13 cellular contexts compared by ENCODE assay signal in the genomic region with DNA sequence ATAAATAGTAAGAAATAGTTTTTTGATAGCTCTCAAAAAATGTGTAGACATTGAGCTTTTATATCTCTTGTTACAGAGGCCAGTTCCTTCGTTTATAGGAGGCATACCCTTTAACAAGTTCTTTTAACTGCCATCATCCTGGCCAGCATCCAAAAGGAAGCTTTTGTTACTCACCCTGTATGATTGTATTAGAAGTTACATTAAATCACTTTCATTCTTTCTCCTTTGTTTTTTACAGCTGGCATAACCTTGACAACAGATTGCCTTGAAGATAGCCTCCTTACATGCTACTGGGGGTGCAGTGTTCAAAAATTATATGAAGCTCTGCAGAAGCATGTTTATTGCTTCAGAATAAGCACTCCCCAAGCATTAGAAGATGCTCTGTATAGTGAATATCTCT.
DNase-seq lines count a peak whose midpoint lies in the region; ATAC-seq, FAIRE-seq and TF ChIP-seq lines count a peak whose summit lies in the region.
"Had no signal": no experiment of that assay in that cellular context is flagged by ENCODE, and none has a peak within 500 bp of the region (broad histone marks: within the 10 kb centered on the region; RNA-seq: fewer than 3 reads in every experiment).

No MANE protein-coding gene starts in this region.

- peaks cover 3% of the 10 kb centered on the region for H3K4me1 ChIP-seq in RWPE2 (ENCODE audit: insufficient read depth, poor library complexity, severe bottlenecking)
- H3K4me1 ChIP-seq: pancreas, tibial nerve had no signal

- in situ Hi-C loops in GM13977 (cut with MboI; ENCODE audit: low pct_unique_long_range_greater_than_20kb, low sequenced_read_pairs, unreplicated experiment): no loop called here

- intact Hi-C loops in posterior cingulate gyrus (cut with DNase I): no loop called here

- no peaks in the 10 kb centered on the region for H3K9me3 ChIP-seq in RWPE2 (ENCODE audit: severe bottlenecking)
- H3K9me3 ChIP-seq: esophagus muscularis mucosa, pancreas, tibial nerve had no signal

- peak; percentile 63 for FAIRE-seq in urothelium cell line (lab: Jason Lieb, UNC)

- H3K27ac ChIP-seq in RWPE2 (ENCODE audit: poor library complexity, severe bottlenecking): no peak overlapping the region
- H3K27ac ChIP-seq: esophagus muscularis mucosa, pancreas, tibial nerve had no signal

- no peak overlapping the region for H3K4me3 ChIP-seq in RWPE2 (ENCODE audit: severe bottlenecking)
- no peak overlapping the region for H3K4me3 ChIP-seq in fibroblast of pulmonary artery (replicated peaks; ENCODE audit: low read depth, low read length)
- H3K4me3 ChIP-seq: esophagus muscularis mucosa, pancreas, tibial nerve had no signal

- ATAC-seq in RWPE2 (ENCODE audit: low read depth) (peak; percentile 72), GM18873 (IDR thresholded peaks at IDR 0.05; ENCODE audit: low FRiP score, unreplicated experiment) (no peak)
- ATAC-seq: pancreas had no signal

- peaks cover 15% of the 10 kb centered on the region for H3K36me3 ChIP-seq in RWPE2 (ENCODE audit: low read depth)
- H3K36me3 ChIP-seq: pancreas had no signal

- no peak for TF ChIP-seq CTCF in RWPE2 (IDR thresholded peaks at IDR 0.05; ENCODE audit: poor library complexity, severe bottlenecking)
- TF ChIP-seq CTCF in fibroblast of pulmonary artery (IDR thresholded peaks at IDR 0.05; ENCODE audit: low read length, missing control alignments): no peak
- no peak for TF ChIP-seq CTCF in GM13977 (IDR thresholded peaks at IDR 0.05; ENCODE audit: extremely low read depth, insufficient read depth, missing control alignments)

- no peaks in the 10 kb centered on the region for H3K27me3 ChIP-seq in RWPE2 (ENCODE audit: insufficient read depth, poor library complexity, severe bottlenecking)
- H3K27me3 ChIP-seq: esophagus muscularis mucosa, pancreas, tibial nerve had no signal

- peak; percentile 33 for DNase-seq in NCI-H345 (lab: John Stamatoyannopoulos, UW)
- no peak for DNase-seq in NCI-H345 treated with DMSO at 0.1 percent for 48 hours (lab: John Stamatoyannopoulos, UW; ENCODE audit: unreplicated experiment)
- DNase-seq in RWPE2 (ENCODE audit: low spot score): no peak
- DNase-seq in fibroblast of pulmonary artery (ENCODE audit: low read depth): peak; percentile 74
- no peak for DNase-seq in urothelium cell line (ENCODE audit: low spot score)
- DNase-seq in GM13977 (ENCODE audit: low spot score): no peak
- DNase-seq in posterior cingulate gyrus: no peak
- DNase-seq: activated naive CD4-positive, alpha-beta T cell; NCI-H510A treated with DMSO at 0.1 percent for 48 hours; pancreas had no signal

Comparison
In these comparisons a context has a peak if more than half of its experiments do, and no peak if none do; other contexts are left out.
1. DNase-seq: peak in NCI-H345 (single experiment) and fibroblast of pulmonary artery (single experiment); none in NCI-H345 treated with DMSO at 0.1 percent for 48 hours (single experiment), RWPE2 (single experiment), urothelium cell line (single experiment), GM13977 (single experiment) and posterior cingulate gyrus (0 of 10).